ENCODE assay signal across 5 cellular contexts in genomic region chr6:62059898-62060297, GRCh38.
"Had no signal": no experiment of that assay in that cellular context is flagged by ENCODE, and none has a peak within 500 bp of the region (broad histone marks: within the 10 kb centered on the region; RNA-seq: fewer than 3 reads in every experiment).

No MANE protein-coding gene starts in this region.

- H3K27ac Mint-ChIP-seq: GM23338 had no signal

- H3K4me3 ChIP-seq: GM23338, K562 had no signal

- H2AFZ ChIP-seq: GM23338 had no signal

- H3K9me3 Mint-ChIP-seq: GM23338 had no signal

- ATAC-seq: GM23338, K562 had no signal

- H3K4me2 ChIP-seq: GM23338 had no signal

- H3K4me3 Mint-ChIP-seq: GM23338, H9 had no signal

- DNase-seq: H9, HCEC 1CT, IMR-90 had no signal
